Comparison of ENCODE assay signal across 8 cellular contexts in the genomic region with DNA sequence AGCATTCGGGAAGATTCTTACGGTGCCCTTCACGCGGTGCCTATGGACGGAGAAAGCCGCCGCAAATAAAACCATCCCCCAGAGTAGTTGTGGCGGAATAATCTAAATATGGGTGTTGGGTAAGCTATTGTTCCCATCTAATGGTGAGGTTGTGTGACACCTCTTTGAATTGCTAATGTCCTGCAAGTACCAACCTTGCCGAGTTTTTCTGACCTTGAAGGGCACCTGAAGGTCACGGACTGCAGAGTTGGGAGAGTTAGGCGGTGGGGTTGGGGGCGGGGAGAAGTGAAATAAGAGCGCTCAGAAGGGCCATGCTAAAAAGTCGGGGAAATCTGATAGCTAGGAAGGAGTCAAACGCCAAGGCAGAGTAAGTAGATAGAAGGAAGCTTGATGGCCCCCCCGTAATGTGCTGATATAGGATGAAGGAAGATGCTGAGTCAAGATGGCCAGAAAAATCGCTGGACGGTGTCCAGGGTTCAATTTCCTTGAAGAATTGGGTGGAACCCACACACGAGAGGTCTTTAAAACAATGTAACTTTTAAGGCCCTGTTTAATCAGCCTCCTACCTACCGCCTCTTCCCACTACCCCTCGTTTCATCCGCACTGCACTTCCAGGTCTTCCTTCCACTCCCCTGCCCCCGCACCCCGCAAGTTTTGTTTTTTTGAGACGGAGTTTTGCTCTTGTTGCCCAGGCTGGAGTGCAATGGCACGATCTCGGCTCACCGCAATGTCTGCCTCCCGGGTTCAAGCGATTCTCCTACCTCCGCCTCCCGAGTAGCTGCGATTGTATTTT.
DNase-seq lines count a peak whose midpoint lies in the region; ATAC-seq and TF ChIP-seq lines count a peak whose summit lies in the region.

No MANE protein-coding gene starts in this region.

- H3K4me1 Mint-ChIP-seq in stimulated activated naive CD8-positive, alpha-beta T cell treated with anti-CD3 and anti-CD28 coated beads, Interleukin-15, amount 100 ng/mL, for 72 hours, result peaks cover 51% of the 10 kb centered on the region

- peak; percentile 9 for DNase-seq in activated naive CD4-positive, alpha-beta T cell treated with Interleukin-2 at 50 U/mL for 16 hours
- DNase-seq in activated naive CD4-positive, alpha-beta T cell (lab: John Stamatoyannopoulos, UW), result no peak
- DNase-seq in OCI-M1 (lab: John Stamatoyannopoulos, UW), result peak; percentile 70
- peak; percentile 31 to 36 for DNase-seq in cardiac fibroblast (ENCODE audit: low read depth in 2 of 2)
- peak; percentile 91 for DNase-seq in left kidney (ENCODE audit: low read depth, low spot score)
- DNase-seq in stimulated activated naive CD8-positive, alpha-beta T cell treated with anti-CD3 and anti-CD28 coated beads, Interleukin-15, amount 100 ng/mL, for 72 hours, result peak in 1 of 2 donors; percentile 25
- DNase-seq in activated gamma-delta T cell treated with Interleukin-2 at 50 U/mL for 16 hours, result no peak

- H3K27me3 Mint-ChIP-seq in stimulated activated naive CD8-positive, alpha-beta T cell treated with anti-CD3 and anti-CD28 coated beads, Interleukin-15, amount 100 ng/mL, for 72 hours, result no peaks in the 10 kb centered on the region

- H3K4me3 Mint-ChIP-seq in stimulated activated naive CD8-positive, alpha-beta T cell treated with anti-CD3 and anti-CD28 coated beads, Interleukin-15, amount 100 ng/mL, for 72 hours, result peak overlapping the region; percentile 78 to 92

- TF ChIP-seq CTCF in cardiac fibroblast (IDR thresholded peaks at IDR 0.05; ENCODE audit: low read depth, low read length), result no peak

- ATAC-seq in HG02642 (IDR thresholded peaks at IDR 0.05; ENCODE audit: poor library complexity, unreplicated experiment), result peak; percentile 5
- peak; percentile 34 for ATAC-seq in stimulated activated naive CD8-positive, alpha-beta T cell treated with anti-CD3 and anti-CD28 coated beads, Interleukin-15, amount 100 ng/mL, for 72 hours

- no peaks in the 10 kb centered on the region for H3K9me3 Mint-ChIP-seq in stimulated activated naive CD8-positive, alpha-beta T cell treated with anti-CD3 and anti-CD28 coated beads, Interleukin-15, amount 100 ng/mL, for 72 hours

- peak overlapping the region; percentile 72 to 92 for H3K27ac Mint-ChIP-seq in stimulated activated naive CD8-positive, alpha-beta T cell treated with anti-CD3 and anti-CD28 coated beads, Interleukin-15, amount 100 ng/mL, for 72 hours

- H3K4me3 ChIP-seq in cardiac fibroblast (replicated peaks in 1 of 2; ENCODE audit: low read depth in 2 of 2, low read length in 2 of 2), result peak overlapping the region; percentile 62 to 82

Comparison
In these comparisons a context has a peak if more than half of its experiments do, and no peak if none do; other contexts are left out.
1. DNase-seq: peak in activated naive CD4-positive, alpha-beta T cell treated with Interleukin-2 at 50 U/mL for 16 hours (single experiment), OCI-M1 (single experiment), cardiac fibroblast (2 of 2) and left kidney (single experiment); none in activated naive CD4-positive, alpha-beta T cell (0 of 4) and activated gamma-delta T cell treated with Interleukin-2 at 50 U/mL for 16 hours (single experiment).